15 cellular contexts compared by ENCODE assay signal in the genomic region with DNA sequence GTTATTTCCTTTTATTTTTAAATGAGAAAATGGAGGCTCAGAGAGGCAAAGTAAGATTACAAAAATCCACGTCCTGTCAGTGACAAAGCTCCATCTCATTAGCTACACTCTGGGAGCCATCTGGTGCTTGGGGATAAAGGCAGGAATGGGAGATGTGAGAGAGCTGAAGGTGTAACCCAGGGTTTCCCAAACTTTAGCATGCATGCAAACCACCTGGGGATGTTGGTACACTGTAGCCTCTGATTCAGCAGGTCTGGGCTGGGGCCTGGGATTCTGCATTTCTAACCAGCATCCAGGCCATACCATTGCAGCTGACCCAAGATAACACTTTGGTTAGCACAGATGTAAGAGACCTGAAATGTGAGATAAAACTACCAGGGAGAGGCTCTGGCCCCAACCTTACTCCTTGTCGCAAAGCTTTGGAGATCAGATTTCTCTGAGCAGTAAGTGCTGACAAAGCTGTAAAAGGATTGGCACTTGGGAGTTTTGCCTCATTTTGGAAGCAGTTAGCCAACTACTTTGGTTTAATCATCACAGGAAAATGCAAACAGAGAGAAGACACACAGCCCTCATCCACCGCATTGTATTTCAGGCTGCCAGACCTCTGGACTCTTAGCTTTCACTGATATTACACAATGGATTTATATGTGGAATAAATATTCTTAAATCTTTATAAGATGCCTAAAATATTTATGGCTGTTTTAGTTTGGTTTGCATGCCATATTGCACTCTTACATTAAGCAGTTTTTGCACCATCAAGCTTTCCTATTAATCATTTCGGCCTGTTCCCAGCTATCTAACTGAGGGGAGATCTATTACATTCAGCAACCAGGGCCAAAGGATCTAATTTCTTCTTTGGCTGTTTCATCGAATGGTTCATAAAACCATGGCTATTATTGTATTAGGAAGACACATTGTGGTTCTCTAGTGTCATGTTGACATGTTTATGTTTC.
DNase-seq lines count a peak whose midpoint lies in the region; ATAC-seq, FAIRE-seq and TF ChIP-seq lines count a peak whose summit lies in the region.
"Had no signal": no experiment of that assay in that cellular context is flagged by ENCODE, and none has a peak within 500 bp of the region (broad histone marks: within the 10 kb centered on the region; RNA-seq: fewer than 3 reads in every experiment).

No MANE protein-coding gene starts in this region.

- no peaks in the 10 kb centered on the region for H3K79me2 ChIP-seq in H1 (ENCODE audit: control insufficient read depth in 1 of 2, insufficient read depth in 2 of 2, low read length in 2 of 2)

- no peaks in the 10 kb centered on the region for H3K23me2 ChIP-seq in H1 (ENCODE audit: low read depth, low read length)

- no peaks in the 10 kb centered on the region for H3K79me1 ChIP-seq in H1 (ENCODE audit: low read depth, low read length)

- no peak overlapping the region for H3K14ac ChIP-seq in H1 (ENCODE audit: insufficient read length)

- H2AFZ ChIP-seq in H1 (ENCODE audit: low read length): peak overlapping the region; percentile 55; the same call in 1 of the 2 replicates

- H4K91ac ChIP-seq in H1 (replicated peaks; ENCODE audit: insufficient read length, low read length): no peak overlapping the region

- H3K4ac ChIP-seq in H1 (replicated peaks; ENCODE audit: insufficient read length, low read depth, low read length): no peak overlapping the region

- no peak overlapping the region for H2BK120ac ChIP-seq in H1 (replicated peaks; ENCODE audit: low read depth, low read length)

- no peak overlapping the region for H3K56ac ChIP-seq in H1 (replicated peaks; ENCODE audit: insufficient read length, low read depth, low read length)

- H3K36me3 ChIP-seq in H1 (ENCODE audit: control insufficient read depth in 2 of 4, insufficient read depth in 4 of 4, low read length in 3 of 4): no peaks in the 10 kb centered on the region
- H3K36me3 ChIP-seq in pancreas: no peaks in the 10 kb centered on the region
- no peaks in the 10 kb centered on the region for H3K36me3 ChIP-seq in lower lobe of right lung
- H3K36me3 ChIP-seq: BLaER1 treated with 17β-estradiol and CSF1 and Interleukin-3, amounts not matched to agents 10 nM and 100 nM; breast epithelium had no signal

- no peak overlapping the region for H3K18ac ChIP-seq in H1 (ENCODE audit: extremely low read depth, low read length)

- CTCF ChIA-PET in H1 (lab: Charles Lee; ENCODE audit: partially characterized antibody): interaction anchor here (0.7 to 1.3 kb wide), 6 partner anchors 9 to 184 kb away, joined by 3 to 7 read pairs (median 4); no protein-coding TSS in a partner anchor

- H3K27ac ChIP-seq in H1 (ENCODE audit: low read depth, low read length): no peak overlapping the region
- H3K27ac ChIP-seq in pancreas: no peak overlapping the region
- H3K27ac ChIP-seq in lower lobe of right lung: no peak overlapping the region
- H3K27ac ChIP-seq: BLaER1 treated with 17β-estradiol and CSF1 and Interleukin-3, amounts not matched to agents 10 nM and 100 nM; breast epithelium; RWPE1 had no signal

- H3K27me3 ChIP-seq in H1 (replicated peaks in 1 of 4; ENCODE audit: control insufficient read depth in 3 of 4, extremely low read depth in 1 of 4, insufficient read depth in 3 of 4, low read length in 3 of 4) (no peaks in the 10 kb centered on the region), pancreas (no peaks in the 10 kb centered on the region), lower lobe of right lung (ENCODE audit: low read depth) (no peaks in the 10 kb centered on the region)
- H3K27me3 ChIP-seq: BLaER1 treated with 17β-estradiol and CSF1 and Interleukin-3, amounts not matched to agents 10 nM and 100 nM; breast epithelium had no signal

- no peak overlapping the region for H3K9ac ChIP-seq in H1 (replicated peaks in 1 of 4; ENCODE audit: extremely low read depth in 1 of 4, low read depth in 3 of 4, low read length in 3 of 4)
- H3K9ac ChIP-seq: BLaER1 treated with 17β-estradiol and CSF1 and Interleukin-3, amounts not matched to agents 10 nM and 100 nM had no signal

- H3K4me3 ChIP-seq in H1 (ENCODE audit: extremely low read depth in 1 of 4, insufficient read depth in 2 of 4, low read depth in 3 of 4, low read length in 4 of 4): no peak overlapping the region
- no peak overlapping the region for H3K4me3 ChIP-seq in pancreas
- no peak overlapping the region for H3K4me3 ChIP-seq in lower lobe of right lung
- H3K4me3 ChIP-seq: BLaER1 treated with 17β-estradiol and CSF1 and Interleukin-3, amounts not matched to agents 10 nM and 100 nM; breast epithelium had no signal

- H3K4me1 ChIP-seq in H1 (replicated peaks in 1 of 4; ENCODE audit: control insufficient read depth in 3 of 4, insufficient read depth in 4 of 4, low read length in 3 of 4): peaks cover 0 to 4% (median 1%) of the 10 kb centered on the region in 4 experiments; a peak in 2 of 7 replicates
- H3K4me1 ChIP-seq in pancreas: no peaks in the 10 kb centered on the region
- no peaks in the 10 kb centered on the region for H3K4me1 ChIP-seq in lower lobe of right lung
- H3K4me1 ChIP-seq: BLaER1 treated with 17β-estradiol and CSF1 and Interleukin-3, amounts not matched to agents 10 nM and 100 nM; breast epithelium had no signal

- POLR2A ChIA-PET in H1 (lab: Charles Lee; ENCODE audit: partially characterized antibody): no interaction called here

- 85% methylated on average over 5 of the region's 5 CpGs; no CpG with 5 or more reads in 1 of the 2 experiments for WGBS in H1 (ENCODE audit: extremely low coverage in 1 of 2, insufficient coverage in 1 of 2, insufficient read length in 1 of 2, insufficient replicate concordance in 2 of 2, low coverage in 1 of 2, low lambda C conversion rate in 2 of 2, missing lambda C conversion rate in 1 of 2), 2 experiments
- WGBS in pancreas, 2 donors: 75 to 79% methylated on average over 5 of the region's 5 CpGs

- TF ChIP-seq EP300 in H1 (IDR thresholded peaks at IDR 0.05; ENCODE audit: borderline replicate concordance in 1 of 2, low read depth in 2 of 2, low read length in 2 of 2): no peak

- H2BK12ac ChIP-seq in H1 (ENCODE audit: low read depth, low read length): no peak overlapping the region

- H4K20me1 ChIP-seq in H1 (replicated peaks in 1 of 2; ENCODE audit: control insufficient read depth in 1 of 2, insufficient read depth in 2 of 2, low read length in 2 of 2): no peaks in the 10 kb centered on the region
- H4K20me1 ChIP-seq: BLaER1 treated with 17β-estradiol and CSF1 and Interleukin-3, amounts not matched to agents 10 nM and 100 nM had no signal

- TF ChIP-seq POLR2A in H1 (IDR thresholded peaks at IDR 0.05; ENCODE audit: control extremely low read depth in 1 of 2, low read depth in 2 of 2, low read length in 2 of 2): no peak

- peak; percentile 81 for DNase-seq in AG20443 (ENCODE audit: low spot score)
- peak; percentile 73 for DNase-seq in NCI-H1092 treated with DMSO at 0.1 percent for 48 hours (lab: John Stamatoyannopoulos, UW)
- no peak for DNase-seq in H1 (ENCODE audit: low read depth in 1 of 2, low spot score in 2 of 2)
- DNase-seq in pancreas: no peak
- DNase-seq in lower lobe of right lung: no peak
- no peak for DNase-seq in CD1c-positive myeloid dendritic cell (ENCODE audit: extremely low spot score)
- no peak for DNase-seq in activated T-cell treated with anti-CD3 and anti-CD28 coated beads, Interleukin-2, amount 50 U/mL, for 1 hour
- DNase-seq: activated CD4-positive, alpha-beta T cell treated with anti-CD3 and anti-CD28 coated beads, Interleukin-2, amount 50 U/mL, for 4 hours; activated effector memory CD4-positive, alpha-beta T cell treated with anti-CD3 and anti-CD28 coated beads, Interleukin-2, amount 50 U/mL, for 16 hours; Karpas-422; stimulated activated CD4-positive, alpha-beta T cell treated with anti-CD3 and anti-CD28 coated beads, Interleukin-4, amount 100 ng/mL, for 4 hours had no signal

- H3K9me3 ChIP-seq in H1 (ENCODE audit: insufficient read depth in 2 of 2, low read depth in 1 of 2, low read length in 1 of 2) (no peaks in the 10 kb centered on the region; a peak in 1 of 4 replicates), pancreas (no peaks in the 10 kb centered on the region), lower lobe of right lung (no peaks in the 10 kb centered on the region)
- H3K9me3 ChIP-seq: breast epithelium had no signal

- ATAC-seq in pancreas: peak in 2 of 4 donors; percentile 21 to 54
- ATAC-seq in lower lobe of right lung: no peak
- ATAC-seq in HG03469 (IDR thresholded peaks at IDR 0.05; ENCODE audit: unreplicated experiment): no peak

- no peak overlapping the region for H4K5ac ChIP-seq in H1 (ENCODE audit: insufficient read length, low read depth, low read length)

- FAIRE-seq in H1 (lab: Jason Lieb, UNC) (no peak), pancreas (lab: Jason Lieb, UNC) (peak; percentile 26)

- intact Hi-C loops in pancreas (cut with DNase I): no loop called here
- intact Hi-C loops in lower lobe of right lung (cut with DNase I): no loop called here

- H2AK5ac ChIP-seq in H1 (ENCODE audit: low read depth, low read length): no peak overlapping the region

- H4K8ac ChIP-seq in H1 (ENCODE audit: extremely low read depth, insufficient read depth, low read length): no peak overlapping the region

- no peak overlapping the region for H2BK5ac ChIP-seq in H1 (ENCODE audit: low read depth, low read length)

- H3K23ac ChIP-seq in H1 (ENCODE audit: insufficient read length): no peak overlapping the region

- no peak overlapping the region for H2BK15ac ChIP-seq in H1 (ENCODE audit: low read length)

- TF ChIP-seq RAD21 in H1 (IDR thresholded peaks at IDR 0.05 in 1 of 2, conservative IDR thresholded peaks at IDR 0.05 in 1 of 2; ENCODE audit: low read depth in 2 of 2, low read length in 2 of 2): no peak

- H2BK20ac ChIP-seq in H1 (ENCODE audit: low read length): no peak overlapping the region

- TF ChIP-seq CTCF in H1 (IDR thresholded peaks at IDR 0.05; ENCODE audit: control extremely low read depth in 1 of 3, insufficient read depth in 1 of 3, low read depth in 1 of 3, low read length in 3 of 3): no peak
- TF ChIP-seq CTCF in pancreas (IDR thresholded peaks at IDR 0.05): no peak
- no peak for TF ChIP-seq CTCF in lower lobe of right lung (IDR thresholded peaks at IDR 0.05)

- H3K4me2 ChIP-seq in H1 (ENCODE audit: insufficient read depth in 1 of 2, low read depth in 2 of 2, low read length in 2 of 2): no peak overlapping the region
- H3K4me2 ChIP-seq: BLaER1 treated with 17β-estradiol and CSF1 and Interleukin-3, amounts not matched to agents 10 nM and 100 nM had no signal

TF ChIP-seq in H1, 55 proteins besides CTCF, POLR2A, EP300 and RAD21 (continues in another document):
- TF ChIP-seq ZNF274 (IDR thresholded peaks at IDR 0.05; ENCODE audit: borderline replicate concordance, extremely low read depth, low read length) (no peak), EGR1 (IDR thresholded peaks at IDR 0.05; ENCODE audit: borderline replicate concordance, low read depth, low read length) (no peak), EZH2 (IDR thresholded peaks at IDR 0.05; ENCODE audit: low read depth, low read length, severe bottlenecking) (no peak), ASH2L (IDR thresholded peaks at IDR 0.05; ENCODE audit: low read length) (no peak), KDM5A (IDR thresholded peaks at IDR 0.05; ENCODE audit: low read length) (no peak), SAP30 (IDR thresholded peaks at IDR 0.05; ENCODE audit: insufficient read depth, insufficient replicate concordance, low read length) (no peak), CBX5 (IDR thresholded peaks at IDR 0.05; ENCODE audit: low read depth, low read length) (no peak), FOSL1 (IDR thresholded peaks at IDR 0.05; ENCODE audit: insufficient read depth, low read depth, low read length) (no peak)

Comparison
In these comparisons a context has a peak if more than half of its experiments do, and no peak if none do; other contexts are left out.
1. DNase-seq: peak in AG20443 (single experiment) and NCI-H1092 treated with DMSO at 0.1 percent for 48 hours (single experiment); none in H1 (0 of 2), pancreas (0 of 6), lower lobe of right lung (single experiment), CD1c-positive myeloid dendritic cell (single experiment) and activated T-cell treated with anti-CD3 and anti-CD28 coated beads, Interleukin-2, amount 50 U/mL, for 1 hour (single experiment).